30 cellular contexts compared by ENCODE assay signal in the genomic region with DNA sequence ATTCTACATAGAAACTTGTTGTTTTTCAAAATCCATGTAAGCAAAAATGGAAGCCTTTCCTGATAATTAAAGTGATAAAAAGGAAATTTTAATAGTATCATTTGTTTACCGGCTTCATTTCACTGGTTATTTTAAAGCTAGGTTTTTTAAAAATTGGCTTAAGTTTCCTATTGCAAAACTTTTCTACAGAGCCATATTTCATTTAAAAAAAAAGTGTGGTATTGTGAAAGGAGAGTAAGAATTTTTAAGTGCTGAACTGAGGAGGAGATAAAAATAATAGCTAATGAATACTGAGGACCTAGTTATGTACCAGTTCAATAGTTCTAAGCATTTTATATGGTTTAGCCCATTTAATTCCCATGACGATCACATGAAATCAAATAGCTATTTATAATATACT.
"Had no signal": no experiment of that assay in that cellular context is flagged by ENCODE, and none has a peak within 500 bp of the region (broad histone marks: within the 10 kb centered on the region; RNA-seq: fewer than 3 reads in every experiment).

No MANE protein-coding gene starts in this region.

- DNase-seq: activated CD4-positive, alpha-beta memory T cell treated with anti-CD3 and anti-CD28 coated beads for 36 hours; activated CD4-positive, alpha-beta T cell treated with anti-CD3 and anti-CD28 coated beads for 48 hours; activated CD8-positive, alpha-beta memory T cell treated with anti-CD3 and anti-CD28 coated beads, Interleukin-2, amount 50 U/mL, for 48 hours; activated gamma-delta T cell treated with Interleukin-2 at 50 U/mL for 16 hours; activated naive CD4-positive, alpha-beta T cell treated with anti-CD3 and anti-CD28 coated beads, Interleukin-2, amount 50 U/mL, for 16 hours; activated T-cell treated with anti-CD3 and anti-CD28 coated beads, Interleukin-2, amount 50 U/mL, for 4 hours; colonic mucosa; dorsolateral prefrontal cortex; effector memory CD4-positive, alpha-beta T cell; gastrocnemius medialis; glutamatergic neuron; left cardiac atrium; left ventricle myocardium superior; naive B cell; nephron progenitor cell; ovary; retina; spleen; stimulated activated naive CD4-positive, alpha-beta T cell; T-helper 1 cell; WERI-Rb-1 had no signal

- H3K36me3 ChIP-seq: colonic mucosa, gastrocnemius medialis, neutrophil, ovary, prostate gland, spleen, tibial nerve, WERI-Rb-1 had no signal

- H3K4me1 ChIP-seq: colonic mucosa, gastrocnemius medialis, prostate gland, spleen had no signal

- FAIRE-seq: bronchial epithelial cell, keratinocyte, urothelium cell line had no signal

- H3K27ac ChIP-seq: colonic mucosa, dorsolateral prefrontal cortex, gastrocnemius medialis, neutrophil, ovary, prostate gland, spleen, tibial nerve, WERI-Rb-1 had no signal

- H3K9me3 ChIP-seq: colonic mucosa, gastrocnemius medialis, neutrophil, ovary, prostate gland, spleen, tibial nerve had no signal

- ATAC-seq: activated CD4-positive, CD25-positive, alpha-beta regulatory T cell treated with anti-CD3 and anti-CD28 coated beads, Interleukin-2, amount 50 U/mL, for 24 hours; activated T-cell treated with anti-CD3 and anti-CD28 coated beads, Interleukin-2, amount 50 U/mL, for 4 hours; activated T-helper 17 cell treated with anti-CD3 and anti-CD28 coated beads, Interleukin-2, amount 50 U/mL, for 72 hours; gastrocnemius medialis; left ventricle myocardium superior; sciatic nerve had no signal

- H3K27me3 ChIP-seq: colonic mucosa, gastrocnemius medialis, neutrophil, ovary, spleen, tibial nerve had no signal

- H3K4me3 ChIP-seq: colonic mucosa, dorsolateral prefrontal cortex, gastrocnemius medialis, ovary, prostate gland, spleen, tibial nerve had no signal
